ENCODE assay signal across 1 cellular context in the genomic region with DNA sequence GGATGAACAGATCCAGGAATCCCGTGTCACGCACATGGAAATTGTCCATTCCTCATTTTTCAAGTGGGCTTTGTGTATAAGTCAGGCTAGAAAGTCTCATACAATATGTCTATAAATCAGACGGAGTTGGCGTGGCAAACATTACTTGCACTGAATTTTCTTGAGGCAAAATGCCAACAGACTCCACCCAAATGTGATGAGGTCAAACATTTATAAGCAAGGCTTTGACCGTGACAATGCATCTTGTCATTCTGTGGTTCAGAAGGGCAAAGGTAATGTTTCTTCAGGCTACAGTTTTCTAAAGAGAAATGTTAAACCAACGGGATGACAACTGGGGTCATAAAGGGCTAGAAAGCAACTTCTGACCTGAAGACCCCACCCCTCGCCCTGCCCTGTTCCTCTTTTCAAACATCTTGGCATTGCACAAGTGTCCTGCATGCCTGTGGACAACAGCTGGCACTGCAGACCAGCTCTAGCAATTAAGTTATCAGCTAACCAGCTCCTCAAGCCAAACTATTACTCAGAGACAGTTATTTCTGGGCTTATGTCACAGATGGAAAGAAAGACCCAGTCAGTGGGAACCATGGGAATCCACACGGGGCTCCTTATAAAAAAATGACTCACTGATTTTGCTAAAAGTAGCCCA.
TF ChIP-seq lines count a peak whose summit lies in the region.

No MANE protein-coding gene starts in this region.

TF ChIP-seq in endothelial cell of umbilical vein, 7 proteins besides CTCF, POLR2A, EP300 and RAD21:
- TF ChIP-seq POLR2AphosphoS5 (IDR thresholded peaks at IDR 0.05; ENCODE audit: insufficient read depth, low read depth, low read length) (peak; percentile 38), FOS (IDR thresholded peaks at IDR 0.05; ENCODE audit: borderline replicate concordance, insufficient read depth, low read length) (peak; percentile 44), GATA2 (IDR thresholded peaks at IDR 0.05; ENCODE audit: insufficient read depth, insufficient read length, low read depth, low read length) (peak; percentile 47), JUN (IDR thresholded peaks at IDR 0.05; ENCODE audit: borderline replicate concordance, insufficient read depth, insufficient read length, low read depth) (peak; percentile 61), MYC (IDR thresholded peaks at IDR 0.05; ENCODE audit: low read depth, low read length) (no peak)
- TF ChIP-seq, protein P1, sequence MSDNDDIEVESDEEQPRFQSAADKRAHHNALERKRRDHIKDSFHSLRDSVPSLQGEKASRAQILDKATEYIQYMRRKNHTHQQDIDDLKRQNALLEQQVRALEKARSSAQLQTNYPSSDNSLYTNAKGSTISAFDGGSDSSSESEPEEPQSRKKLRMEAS (IDR thresholded peaks at IDR 0.05; ENCODE audit: insufficient read depth, insufficient read length) = no peak
